Comparison of ENCODE assay signal across 21 cellular contexts in the genomic region with DNA sequence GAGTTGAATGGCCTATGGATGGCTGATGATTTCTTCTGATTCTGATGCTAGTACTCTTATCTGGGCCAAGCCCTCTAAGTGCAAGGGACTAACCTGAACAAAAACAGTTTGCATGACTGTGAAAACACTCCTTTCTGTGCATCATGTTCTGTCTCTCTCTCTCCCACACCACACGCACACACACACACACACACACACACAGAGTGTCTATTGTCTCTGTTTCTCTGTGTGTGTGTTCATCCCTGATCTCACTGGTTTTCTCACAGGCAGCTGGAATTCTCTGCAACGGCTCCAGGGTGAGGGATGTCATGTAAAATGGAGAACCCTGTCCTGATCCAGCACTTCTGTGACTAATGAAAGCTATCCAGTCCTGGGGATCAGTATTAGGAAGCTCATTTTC.
DNase-seq lines count a peak whose midpoint lies in the region; ATAC-seq, FAIRE-seq and TF ChIP-seq lines count a peak whose summit lies in the region.
"Had no signal": no experiment of that assay in that cellular context is flagged by ENCODE, and none has a peak within 500 bp of the region (broad histone marks: within the 10 kb centered on the region; RNA-seq: fewer than 3 reads in every experiment).

No MANE protein-coding gene starts in this region.

- H3K79me1 ChIP-seq in H1 (ENCODE audit: low read depth, low read length): no peaks in the 10 kb centered on the region

- no peak overlapping the region for H4K8ac ChIP-seq in H1 (ENCODE audit: extremely low read depth, insufficient read depth, low read length)

- H3K36me3 ChIP-seq in H1 (ENCODE audit: control insufficient read depth in 2 of 4, insufficient read depth in 4 of 4, low read length in 3 of 4) (no peaks in the 10 kb centered on the region), keratinocyte (ENCODE audit: control insufficient read depth in 2 of 2, extremely low read depth in 1 of 2, insufficient read depth in 2 of 2, low read length in 2 of 2) (no peaks in the 10 kb centered on the region), osteoblast (ENCODE audit: insufficient read depth, low read length) (no peaks in the 10 kb centered on the region)

- H3K9me1 ChIP-seq in keratinocyte (ENCODE audit: control insufficient read depth, extremely low read depth, insufficient read depth, low read length): no peaks in the 10 kb centered on the region

- dilution Hi-C loops in keratinocyte (cut with MboI; ENCODE audit: extremely low pct_ligation_motif_present, low sequenced_read_pairs): no loop called here

- H3K4me3 ChIP-seq in H1 (ENCODE audit: extremely low read depth in 1 of 4, insufficient read depth in 2 of 4, low read depth in 3 of 4, low read length in 4 of 4): no peak overlapping the region
- H3K4me3 ChIP-seq in keratinocyte (ENCODE audit: control insufficient read depth in 2 of 3, extremely low read depth in 1 of 3, insufficient read depth in 2 of 3, low read depth in 1 of 3, low read length in 3 of 3): no peak overlapping the region
- no peak overlapping the region for H3K4me3 ChIP-seq in osteoblast (ENCODE audit: insufficient read depth, low read length)

- no peak overlapping the region for H4K5ac ChIP-seq in H1 (ENCODE audit: insufficient read length, low read depth, low read length)

- no peaks in the 10 kb centered on the region for H3K79me2 ChIP-seq in H1 (ENCODE audit: control insufficient read depth in 1 of 2, insufficient read depth in 2 of 2, low read length in 2 of 2)
- no peaks in the 10 kb centered on the region for H3K79me2 ChIP-seq in keratinocyte (ENCODE audit: control insufficient read depth, insufficient read depth, low read length)
- no peaks in the 10 kb centered on the region for H3K79me2 ChIP-seq in osteoblast (ENCODE audit: insufficient read depth, low read length)

- H3K4me1 Mint-ChIP-seq in T-helper 2 cell treated with Interferon-gamma antibody and Interleukin-4, amounts not matched to agents 5 μg/mL and 100 μg/mL, for 36 hours (ENCODE audit: low read depth): no peaks in the 10 kb centered on the region

- H2AFZ ChIP-seq in H1 (ENCODE audit: low read length): peak overlapping the region; percentile 58; the same call in 1 of the 2 replicates
- peak overlapping the region; percentile 64 for H2AFZ ChIP-seq in keratinocyte (ENCODE audit: control insufficient read depth, low read length)
- peak overlapping the region; percentile 54 for H2AFZ ChIP-seq in osteoblast (ENCODE audit: low read length)

- no peak overlapping the region for H2BK120ac ChIP-seq in H1 (replicated peaks; ENCODE audit: low read depth, low read length)

- H3K4me1 ChIP-seq in H1 (replicated peaks in 1 of 4; ENCODE audit: control insufficient read depth in 3 of 4, insufficient read depth in 4 of 4, low read length in 3 of 4): peaks cover 0 to 5% (median 2%) of the 10 kb centered on the region in 4 experiments; a peak in 3 of 7 replicates
- H3K4me1 ChIP-seq in keratinocyte (ENCODE audit: control insufficient read depth, extremely low read depth, insufficient read depth, low read length): peaks cover under 1% of the 10 kb centered on the region
- peaks cover 4% of the 10 kb centered on the region for H3K4me1 ChIP-seq in osteoblast (ENCODE audit: insufficient read depth, low read length)
- H3K4me1 ChIP-seq in foreskin keratinocyte: no peaks in the 10 kb centered on the region

- H2AK5ac ChIP-seq in H1 (ENCODE audit: low read depth, low read length): peak overlapping the region; percentile 9; the same call in 1 of the 2 replicates

- no peak overlapping the region for H3K23ac ChIP-seq in H1 (ENCODE audit: insufficient read length)

- H4K20me1 ChIP-seq in H1 (replicated peaks in 1 of 2; ENCODE audit: control insufficient read depth in 1 of 2, insufficient read depth in 2 of 2, low read length in 2 of 2) (no peaks in the 10 kb centered on the region), keratinocyte (ENCODE audit: control insufficient read depth, extremely low read depth, insufficient read depth, low read length) (no peaks in the 10 kb centered on the region), osteoblast (ENCODE audit: insufficient read depth, low read length) (no peaks in the 10 kb centered on the region)

- no peaks in the 10 kb centered on the region for H3K9me3 Mint-ChIP-seq in T-helper 2 cell treated with Interferon-gamma antibody and Interleukin-4, amounts not matched to agents 5 μg/mL and 100 μg/mL, for 36 hours
- H3K9me3 Mint-ChIP-seq: CD4-positive, alpha-beta T cell had no signal

- no peak overlapping the region for H3K9ac ChIP-seq in H1 (replicated peaks in 1 of 4; ENCODE audit: extremely low read depth in 1 of 4, low read depth in 3 of 4, low read length in 3 of 4)
- no peak overlapping the region for H3K9ac ChIP-seq in keratinocyte (ENCODE audit: control insufficient read depth, extremely low read depth, insufficient read depth, low read length)

- no peak overlapping the region for H3K27ac Mint-ChIP-seq in T-helper 2 cell treated with Interferon-gamma antibody and Interleukin-4, amounts not matched to agents 5 μg/mL and 100 μg/mL, for 36 hours
- H3K27ac Mint-ChIP-seq: CD4-positive, alpha-beta T cell had no signal

- H3K4me3 Mint-ChIP-seq in T-helper 2 cell treated with Interferon-gamma antibody and Interleukin-4, amounts not matched to agents 5 μg/mL and 100 μg/mL, for 36 hours: no peak overlapping the region
- H3K4me3 Mint-ChIP-seq: CD4-positive, alpha-beta T cell had no signal

- H3K23me2 ChIP-seq in H1 (ENCODE audit: low read depth, low read length): no peaks in the 10 kb centered on the region

- H3K9me3 ChIP-seq in H1 (ENCODE audit: insufficient read depth in 2 of 2, low read depth in 1 of 2, low read length in 1 of 2) (no peaks in the 10 kb centered on the region), keratinocyte (ENCODE audit: control insufficient read depth, low read depth, low read length) (no peaks in the 10 kb centered on the region), osteoblast (ENCODE audit: low read depth, low read length) (no peaks in the 10 kb centered on the region)

- 69% methylated on average over 2 of the region's 2 CpGs; no CpG with 5 or more reads in 1 of the 2 experiments for WGBS in H1 (ENCODE audit: extremely low coverage in 1 of 2, insufficient coverage in 1 of 2, insufficient read length in 1 of 2, insufficient replicate concordance in 2 of 2, low coverage in 1 of 2, low lambda C conversion rate in 2 of 2, missing lambda C conversion rate in 1 of 2), 2 experiments

- ATAC-seq in HG03039 (IDR thresholded peaks at IDR 0.05; ENCODE audit: unreplicated experiment) (no peak), foreskin keratinocyte (no peak)

- H3K27me3 ChIP-seq in H1 (replicated peaks in 1 of 4; ENCODE audit: control insufficient read depth in 3 of 4, extremely low read depth in 1 of 4, insufficient read depth in 3 of 4, low read length in 3 of 4): no peaks in the 10 kb centered on the region
- no peaks in the 10 kb centered on the region for H3K27me3 ChIP-seq in keratinocyte (ENCODE audit: control insufficient read depth, extremely low read depth, insufficient read depth, low read length)
- H3K27me3 ChIP-seq in osteoblast (ENCODE audit: insufficient read depth, low read length): no peaks in the 10 kb centered on the region
- H3K27me3 ChIP-seq in foreskin keratinocyte: no peaks in the 10 kb centered on the region

- no peak overlapping the region for H3K18ac ChIP-seq in H1 (ENCODE audit: extremely low read depth, low read length)

- H3K27ac ChIP-seq in H1 (ENCODE audit: low read depth, low read length): 0 out of 2 replicates have a peak overlapping the region, but pooled peaks have one; percentile 32
- H3K27ac ChIP-seq in keratinocyte (ENCODE audit: control insufficient read depth, insufficient read depth, low read length): no peak overlapping the region
- no peak overlapping the region for H3K27ac ChIP-seq in osteoblast (ENCODE audit: low read depth, low read length)
- H3K27ac ChIP-seq in foreskin keratinocyte: no peak overlapping the region
- H3K27ac ChIP-seq: RWPE1 had no signal

- H3K56ac ChIP-seq in H1 (replicated peaks; ENCODE audit: insufficient read length, low read depth, low read length): no peak overlapping the region

- no peak overlapping the region for H2BK12ac ChIP-seq in H1 (ENCODE audit: low read depth, low read length)

- TF ChIP-seq CTCF in H1 (IDR thresholded peaks at IDR 0.05; ENCODE audit: control extremely low read depth in 1 of 3, insufficient read depth in 1 of 3, low read depth in 1 of 3, low read length in 3 of 3): no peak
- TF ChIP-seq CTCF in keratinocyte (optimal IDR thresholded peaks at IDR 0.05 in 1 of 3, IDR thresholded peaks at IDR 0.05 in 1 of 3, conservative IDR thresholded peaks at IDR 0.05 in 1 of 3; ENCODE audit: extremely low read depth in 1 of 3, insufficient read depth in 2 of 3, low read length in 3 of 3): no peak
- no peak for TF ChIP-seq CTCF in osteoblast (IDR thresholded peaks at IDR 0.05; ENCODE audit: extremely low read depth, low read depth, low read length)
- no peak for TF ChIP-seq CTCF in foreskin keratinocyte (conservative IDR thresholded peaks at IDR 0.05)

- no peak overlapping the region for H2BK15ac ChIP-seq in H1 (ENCODE audit: low read length)

- H2BK20ac ChIP-seq in H1 (ENCODE audit: low read length): no peak overlapping the region

- TF ChIP-seq EP300 in H1 (IDR thresholded peaks at IDR 0.05; ENCODE audit: borderline replicate concordance in 1 of 2, low read depth in 2 of 2, low read length in 2 of 2): no peak

- peak overlapping the region; percentile 29 for H4K91ac ChIP-seq in H1 (replicated peaks; ENCODE audit: insufficient read length, low read length)

- no peak for TF ChIP-seq POLR2A in H1 (IDR thresholded peaks at IDR 0.05; ENCODE audit: control extremely low read depth in 1 of 2, low read depth in 2 of 2, low read length in 2 of 2)

- DNase-seq in H1 (ENCODE audit: low read depth in 1 of 2, low spot score in 2 of 2): no peak
- DNase-seq in keratinocyte (ENCODE audit: low read depth, low spot score): no peak
- no peak for DNase-seq in osteoblast (ENCODE audit: insufficient read length, low spot score, missing footprints)
- no peak for DNase-seq in T-helper 2 cell treated with Interferon-gamma antibody and Interleukin-4, amounts not matched to agents 5 μg/mL and 100 μg/mL, for 36 hours (ENCODE audit: low spot score)
- DNase-seq in foreskin keratinocyte: no peak
- no peak for DNase-seq in cerebellar nuclear complex (lab: John Stamatoyannopoulos, UW)
- DNase-seq: CD4-positive, alpha-beta T cell; COR-L47; DMS79; GOT3; Karpas-422; NCI-H1694; NCI-H2081; NCI-H2171; NCI-H345; NCI-H524; NCI-H774; NK-92 treated with Interleukin-12 subunit alpha and Interleukin-12 subunit beta, amount 100 ng/mL, for 24 hours; SHP77 treated with DMSO at 0.1 percent for 48 hours had no signal

- no peak overlapping the region for H3K14ac ChIP-seq in H1 (ENCODE audit: insufficient read length)

- no peaks in the 10 kb centered on the region for H3K36me3 Mint-ChIP-seq in T-helper 2 cell treated with Interferon-gamma antibody and Interleukin-4, amounts not matched to agents 5 μg/mL and 100 μg/mL, for 36 hours (ENCODE audit: low read depth)

- peaks cover 3% of the 10 kb centered on the region for H3K27me3 Mint-ChIP-seq in T-helper 2 cell treated with Interferon-gamma antibody and Interleukin-4, amounts not matched to agents 5 μg/mL and 100 μg/mL, for 36 hours (ENCODE audit: low read depth)
- H3K27me3 Mint-ChIP-seq: CD4-positive, alpha-beta T cell had no signal

- no peak for TF ChIP-seq RAD21 in H1 (IDR thresholded peaks at IDR 0.05 in 1 of 2, conservative IDR thresholded peaks at IDR 0.05 in 1 of 2; ENCODE audit: low read depth in 2 of 2, low read length in 2 of 2)

- no peak overlapping the region for H3K4ac ChIP-seq in H1 (replicated peaks; ENCODE audit: insufficient read length, low read depth, low read length)

- H3K4me2 ChIP-seq in H1 (ENCODE audit: insufficient read depth in 1 of 2, low read depth in 2 of 2, low read length in 2 of 2) (no peak overlapping the region), keratinocyte (ENCODE audit: control insufficient read depth, extremely low read depth, insufficient read depth, low read depth, low read length) (no peak overlapping the region), osteoblast (ENCODE audit: insufficient read depth, low read length) (no peak overlapping the region)

- FAIRE-seq in H1 (lab: Jason Lieb, UNC): no peak
- FAIRE-seq in keratinocyte (lab: Jason Lieb, UNC): peak; percentile 26

- CTCF ChIA-PET in H1 (lab: Charles Lee; ENCODE audit: partially characterized antibody): interaction anchor here (0.6 to 1.1 kb wide), 3 partner anchors 20 to 511 kb away, joined by 3 to 4 read pairs (median 3); no protein-coding TSS in a partner anchor

- POLR2A ChIA-PET in H1 (lab: Charles Lee; ENCODE audit: partially characterized antibody): interaction anchor here (1.0 kb wide), 1 partner anchor 34 kb away, joined by 3 read pairs; no protein-coding TSS in a partner anchor

- H2BK5ac ChIP-seq in H1 (ENCODE audit: low read depth, low read length): no peak overlapping the region
